9 cellular contexts compared by ENCODE assay signal in genomic region chr14:101933209-101933608, GRCh38.
"Had no signal": no experiment of that assay in that cellular context is flagged by ENCODE, and none has a peak within 500 bp of the region (broad histone marks: within the 10 kb centered on the region; RNA-seq: fewer than 3 reads in every experiment).

No MANE protein-coding gene starts in this region.

- H3K4me1 ChIP-seq: ascending aorta, vagina had no signal

- H3K36me3 Mint-ChIP-seq: memory B cell had no signal

- H3K27me3 ChIP-seq: ascending aorta, vagina had no signal

- H3K9me3 ChIP-seq: ascending aorta, vagina had no signal

- H3K27ac Mint-ChIP-seq: activated B cell treated with CpG ODN at 0.5 μM for 24 hours; activated CD4-positive, alpha-beta T cell treated with anti-CD3 and anti-CD28 coated beads, Interleukin-2, amount 10 ng/mL, durations not matched to agents 7 days and 5 days; memory B cell; nephron; T-helper 1 cell treated with Interleukin-12 subunit alpha and Interleukin-12 subunit beta and Interleukin-4 antibody, amounts not matched to agents 30 μg/mL and 1 μg/mL, for 36 hours had no signal

- H3K4me3 ChIP-seq: ascending aorta, vagina had no signal

- H3K4me3 Mint-ChIP-seq: activated B cell treated with CpG ODN at 0.5 μM for 24 hours; activated CD4-positive, alpha-beta T cell treated with anti-CD3 and anti-CD28 coated beads, Interleukin-2, amount 10 ng/mL, durations not matched to agents 7 days and 5 days; memory B cell; nephron; T-helper 1 cell treated with Interleukin-12 subunit alpha and Interleukin-12 subunit beta and Interleukin-4 antibody, amounts not matched to agents 30 μg/mL and 1 μg/mL, for 36 hours had no signal

- DNase-seq: activated B cell treated with CpG ODN at 0.5 μM for 24 hours; activated CD4-positive, alpha-beta T cell treated with anti-CD3 and anti-CD28 coated beads, Interleukin-2, amount 10 ng/mL, durations not matched to agents 7 days and 5 days; activated T-cell treated with anti-CD3 and anti-CD28 coated beads for 4 hours; stimulated activated CD4-positive, alpha-beta T cell treated with anti-CD3 and anti-CD28 coated beads, Interleukin-4, amount 100 ng/mL, for 4 hours had no signal

- H3K4me1 Mint-ChIP-seq: activated B cell treated with CpG ODN at 0.5 μM for 24 hours; activated CD4-positive, alpha-beta T cell treated with anti-CD3 and anti-CD28 coated beads, Interleukin-2, amount 10 ng/mL, durations not matched to agents 7 days and 5 days; memory B cell had no signal

- H3K36me3 ChIP-seq: vagina had no signal

- H3K27ac ChIP-seq: ascending aorta, vagina had no signal

- H3K27me3 Mint-ChIP-seq: memory B cell had no signal

- H3K9me3 Mint-ChIP-seq: activated B cell treated with CpG ODN at 0.5 μM for 24 hours; activated CD4-positive, alpha-beta T cell treated with anti-CD3 and anti-CD28 coated beads, Interleukin-2, amount 10 ng/mL, durations not matched to agents 7 days and 5 days; memory B cell; nephron; T-helper 1 cell treated with Interleukin-12 subunit alpha and Interleukin-12 subunit beta and Interleukin-4 antibody, amounts not matched to agents 30 μg/mL and 1 μg/mL, for 36 hours had no signal
